1 cellular context compared by ENCODE assay signal in the genomic region with DNA sequence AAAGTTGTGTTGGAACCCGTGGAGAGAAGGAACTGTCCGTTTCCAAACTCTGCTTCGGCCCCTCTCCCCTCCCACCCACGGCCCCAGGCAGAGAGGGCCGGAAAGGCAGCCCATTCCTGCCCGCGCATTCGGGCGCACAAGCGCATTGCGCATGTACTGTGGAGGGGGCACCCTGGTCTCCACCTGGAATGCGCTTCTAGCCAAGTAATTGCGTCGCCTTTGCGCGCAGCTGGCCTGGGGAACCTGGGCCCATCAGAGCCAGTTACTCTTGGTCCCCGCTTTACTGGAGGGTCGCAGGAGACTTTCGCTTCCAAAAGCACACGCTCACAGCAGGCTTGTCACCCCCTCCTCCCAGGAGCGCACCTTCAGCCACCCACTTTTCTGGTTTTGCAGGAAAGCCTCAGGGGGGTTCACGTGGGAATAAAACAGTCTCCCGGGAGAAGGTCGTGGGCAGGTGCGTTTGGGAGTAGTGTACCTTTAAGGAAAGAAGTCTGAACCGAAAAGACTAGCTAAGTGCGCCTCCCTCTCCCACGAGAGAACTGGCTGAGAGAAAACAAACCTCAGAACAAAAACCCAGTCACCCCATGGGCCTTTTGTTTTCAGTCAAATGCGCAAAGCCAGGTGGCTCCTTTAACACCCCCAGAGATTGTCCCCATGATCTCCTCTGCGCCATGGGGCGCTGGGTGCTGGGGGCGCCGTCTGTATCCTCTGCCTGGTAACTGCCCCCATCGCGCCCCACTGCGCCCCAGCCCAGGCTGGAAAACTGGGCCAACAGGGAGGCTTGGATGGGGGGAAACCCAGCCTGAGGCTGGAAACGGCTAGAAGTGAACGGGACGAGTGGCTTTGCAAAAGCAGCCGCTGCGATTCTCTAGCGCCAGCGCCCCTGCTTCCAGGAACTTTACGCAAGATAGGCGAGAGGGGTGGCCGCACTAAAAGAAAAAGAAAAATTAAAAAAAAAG.
TF ChIP-seq lines count a peak whose summit lies in the region.

No MANE protein-coding gene starts in this region.

TF ChIP-seq in H1, 55 proteins besides CTCF, POLR2A, EP300 and RAD21:
- TF ChIP-seq GTF2F1 (IDR thresholded peaks at IDR 0.05; ENCODE audit: borderline replicate concordance, low read depth, low read length) (no peak), YY1 (IDR thresholded peaks at IDR 0.05; ENCODE audit: low read depth, low read length) (no peak), RXRA (IDR thresholded peaks at IDR 0.05; ENCODE audit: insufficient read depth, low read depth, low read length) (no peak), SAP30 (IDR thresholded peaks at IDR 0.05; ENCODE audit: insufficient read depth, insufficient replicate concordance, low read length) (no peak), SUZ12 (IDR thresholded peaks at IDR 0.05; ENCODE audit: low read length) (peak; percentile 73; the same call in 1 of the 2 replicates), PHF8 (conservative IDR thresholded peaks at IDR 0.05; ENCODE audit: low read depth, low read length) (no peak), CEBPB (IDR thresholded peaks at IDR 0.05; ENCODE audit: low read depth, low read length) (no peak), NRF1 (IDR thresholded peaks at IDR 0.05; ENCODE audit: low read depth, low read length) (no peak), JUN (IDR thresholded peaks at IDR 0.05; ENCODE audit: low read depth, low read length) (no peak), TEAD4 (IDR thresholded peaks at IDR 0.05; ENCODE audit: low read depth, low read length) (peak; percentile 81), CTBP2 (IDR thresholded peaks at IDR 0.05; ENCODE audit: borderline replicate concordance, insufficient read depth, insufficient read length, low read length) (no peak), HDAC2 (IDR thresholded peaks at IDR 0.05; ENCODE audit: borderline replicate concordance in 1 of 2, low read depth in 2 of 2, low read length in 2 of 2) (no peak), CHD1 (IDR thresholded peaks at IDR 0.05; ENCODE audit: low read depth, low read length) (no peak), RNF2 (IDR thresholded peaks at IDR 0.05; ENCODE audit: borderline replicate concordance, low read depth, low read length, missing control alignments, poor library complexity, severe bottlenecking) (peak; percentile 5), MAFK (IDR thresholded peaks at IDR 0.05; ENCODE audit: low read depth, low read length) (no peak), FOSL1 (IDR thresholded peaks at IDR 0.05; ENCODE audit: insufficient read depth, low read depth, low read length) (no peak), TAF1 (IDR thresholded peaks at IDR 0.05; ENCODE audit: low read depth, low read length) (no peak), ZNF274 (IDR thresholded peaks at IDR 0.05; ENCODE audit: borderline replicate concordance, extremely low read depth, low read length) (no peak), SP1 (IDR thresholded peaks at IDR 0.05; ENCODE audit: low read depth, low read length) (no peak), CBX8 (IDR thresholded peaks at IDR 0.05; ENCODE audit: borderline replicate concordance, low read depth, low read length) (no peak), JUND (IDR thresholded peaks at IDR 0.05; ENCODE audit: low read length) (no peak), ASH2L (IDR thresholded peaks at IDR 0.05; ENCODE audit: low read length) (peak; percentile 41)
- TF ChIP-seq, protein P1, sequence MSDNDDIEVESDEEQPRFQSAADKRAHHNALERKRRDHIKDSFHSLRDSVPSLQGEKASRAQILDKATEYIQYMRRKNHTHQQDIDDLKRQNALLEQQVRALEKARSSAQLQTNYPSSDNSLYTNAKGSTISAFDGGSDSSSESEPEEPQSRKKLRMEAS (IDR thresholded peaks at IDR 0.05): peak; percentile 42; the same call in 1 of the 2 replicates
- TF ChIP-seq, protein P2, sequence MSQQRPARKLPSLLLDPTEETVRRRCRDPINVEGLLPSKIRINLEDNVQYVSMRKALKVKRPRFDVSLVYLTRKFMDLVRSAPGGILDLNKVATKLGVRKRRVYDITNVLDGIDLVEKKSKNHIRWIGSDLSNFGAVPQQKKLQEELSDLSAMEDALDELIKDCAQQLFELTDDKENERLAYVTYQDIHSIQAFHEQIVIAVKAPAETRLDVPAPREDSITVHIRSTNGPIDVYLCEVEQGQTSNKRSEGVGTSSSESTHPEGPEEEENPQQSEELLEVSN (IDR thresholded peaks at IDR 0.05): no peak
- TF ChIP-seq, protein P3, sequence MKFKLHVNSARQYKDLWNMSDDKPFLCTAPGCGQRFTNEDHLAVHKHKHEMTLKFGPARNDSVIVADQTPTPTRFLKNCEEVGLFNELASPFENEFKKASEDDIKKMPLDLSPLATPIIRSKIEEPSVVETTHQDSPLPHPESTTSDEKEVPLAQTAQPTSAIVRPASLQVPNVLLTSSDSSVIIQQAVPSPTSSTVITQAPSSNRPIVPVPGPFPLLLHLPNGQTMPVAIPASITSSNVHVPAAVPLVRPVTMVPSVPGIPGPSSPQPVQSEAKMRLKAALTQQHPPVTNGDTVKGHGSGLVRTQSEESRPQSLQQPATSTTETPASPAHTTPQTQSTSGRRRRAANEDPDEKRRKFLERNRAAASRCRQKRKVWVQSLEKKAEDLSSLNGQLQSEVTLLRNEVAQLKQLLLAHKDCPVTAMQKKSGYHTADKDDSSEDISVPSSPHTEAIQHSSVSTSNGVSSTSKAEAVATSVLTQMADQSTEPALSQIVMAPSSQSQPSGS (IDR thresholded peaks at IDR 0.05; ENCODE audit: low read length): no peak
